In the genomic region with DNA sequence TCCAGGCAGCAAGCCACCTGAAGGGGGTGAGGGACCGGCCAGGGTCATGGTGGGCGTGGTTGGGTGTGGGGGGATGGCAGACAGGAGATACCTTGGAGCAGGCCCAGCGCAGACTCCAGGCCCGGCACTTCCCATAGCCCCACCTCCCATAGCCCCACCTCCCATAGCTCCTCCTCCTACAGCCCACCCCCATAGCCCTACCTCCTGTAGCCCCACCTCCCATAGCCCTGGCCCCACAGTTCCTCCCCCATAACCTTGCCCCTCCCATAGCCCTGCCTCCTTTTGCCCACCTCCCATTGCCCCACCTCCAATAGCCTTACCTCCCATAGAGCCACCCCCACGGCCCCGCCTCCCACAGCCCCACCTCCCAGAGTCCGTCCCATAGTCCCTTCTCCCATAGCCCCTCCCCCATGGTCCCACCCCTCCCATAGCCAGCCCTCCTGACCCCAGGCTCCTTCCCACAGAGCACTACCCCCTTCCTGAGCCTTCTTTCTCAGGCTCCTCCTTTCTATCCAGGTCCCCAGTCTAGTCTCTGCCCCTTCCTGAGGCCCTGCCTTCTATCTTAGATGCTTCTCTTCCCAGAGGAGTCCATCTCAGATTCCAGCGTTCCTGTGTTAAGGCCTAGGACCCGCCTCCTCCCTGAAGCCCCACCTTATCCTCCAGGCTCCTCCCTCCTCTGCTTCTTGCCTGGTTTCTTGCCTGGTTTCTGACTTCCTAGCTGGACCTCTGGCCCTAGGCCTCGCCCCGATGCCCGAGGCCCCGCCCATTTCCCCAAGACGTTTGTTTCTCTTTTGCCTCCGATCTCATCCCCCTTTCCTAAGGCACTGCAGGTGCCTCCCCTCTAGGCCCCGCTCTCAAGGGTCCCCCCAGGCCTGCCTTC, we compare ENCODE assay signal across 9 cellular contexts. TPM values are rescaled to one million over a fixed set of nuclear protein-coding genes. Genes with fewer than 3 reads are reported as not detected.
DNase-seq lines count a peak whose midpoint lies in the region; ATAC-seq and TF ChIP-seq lines count a peak whose summit lies in the region.
"Had no signal": no experiment of that assay in that cellular context is flagged by ENCODE, and none has a peak within 500 bp of the region (broad histone marks: within the 10 kb centered on the region; RNA-seq: fewer than 3 reads in every experiment).

No MANE protein-coding gene starts in this region.

- TF ChIP-seq CTCF in OCI-LY3 (IDR thresholded peaks at IDR 0.05; ENCODE audit: low read depth, low read length): no peak

- H3K27ac ChIP-seq in OCI-LY3 (ENCODE audit: low read length): no peak overlapping the region
- H3K27ac ChIP-seq: ascending aorta had no signal

- H3K4me3 ChIP-seq in OCI-LY3 (ENCODE audit: low read length): no peak overlapping the region
- H3K4me3 ChIP-seq: ascending aorta had no signal

- no peak overlapping the region; the same call in 1 of the 2 replicates for H3K4me2 ChIP-seq in OCI-LY3 (ENCODE audit: low read length)

- no peak for ATAC-seq in GM19351 (IDR thresholded peaks at IDR 0.05; ENCODE audit: unreplicated experiment)
- ATAC-seq in HG02623 (IDR thresholded peaks at IDR 0.05; ENCODE audit: unreplicated experiment): no peak

- H2AFZ ChIP-seq in OCI-LY3 (ENCODE audit: low read depth, low read length): 0 out of 2 replicates have a peak overlapping the region, but pooled peaks have one; percentile 30

- H3K36me3 ChIP-seq in OCI-LY3 (replicated peaks; ENCODE audit: low read depth, low read length): no peaks in the 10 kb centered on the region

- no peaks in the 10 kb centered on the region for H3K4me1 ChIP-seq in OCI-LY3 (ENCODE audit: low read length)
- H3K4me1 ChIP-seq: ascending aorta had no signal

- H3K79me2 ChIP-seq in OCI-LY3 (ENCODE audit: low read length): no peaks in the 10 kb centered on the region

- DNase-seq in stimulated activated CD4-positive, alpha-beta T cell treated with anti-CD3 and anti-CD28 coated beads, Interleukin-15, amount 100 ng/mL, for 24 hours: peak; percentile 55
- no peak for DNase-seq in stimulated activated CD4-positive, alpha-beta T cell treated with anti-CD3 and anti-CD28 coated beads, Interleukin-12 subunit alpha, Interleukin-12 subunit beta, amount 100 ng/mL, for 4 hours
- DNase-seq in ecto neural progenitor cell (ENCODE audit: low spot score) (peak; percentile 98), mucosa of gallbladder (ENCODE audit: low spot score) (peak; percentile 40), amniotic stem cell (lab: John Stamatoyannopoulos, UW) (no peak)

- no peaks in the 10 kb centered on the region for H3K9me3 ChIP-seq in OCI-LY3 (ENCODE audit: insufficient read depth, low read length)
- H3K9me3 ChIP-seq: ascending aorta had no signal

- H4K20me1 ChIP-seq in OCI-LY3 (ENCODE audit: insufficient read depth, low read length): no peaks in the 10 kb centered on the region

- H3K9ac ChIP-seq in OCI-LY3 (ENCODE audit: low read length): no peak overlapping the region

- H3K27me3 ChIP-seq in OCI-LY3 (ENCODE audit: low read depth, low read length): no peaks in the 10 kb centered on the region
- H3K27me3 ChIP-seq: ascending aorta had no signal

RNA-seq across cellular contexts. Expression of gene PTPRU, which starts 46.8 kb away (rescaled TPM):
- total RNA-seq in mucosa of gallbladder: 17.7 TPM

RNA-seq across cellular contexts. Expression of gene MECR, which starts 52.4 kb away (rescaled TPM):
- total RNA-seq in mucosa of gallbladder: 17.4 TPM

Comparison
In these comparisons a context has a peak if more than half of its experiments do, and no peak if none do; other contexts are left out.
1. DNase-seq: peak in stimulated activated CD4-positive, alpha-beta T cell treated with anti-CD3 and anti-CD28 coated beads, Interleukin-15, amount 100 ng/mL, for 24 hours (single experiment), ecto neural progenitor cell (single experiment) and mucosa of gallbladder (single experiment); none in stimulated activated CD4-positive, alpha-beta T cell treated with anti-CD3 and anti-CD28 coated beads, Interleukin-12 subunit alpha, Interleukin-12 subunit beta, amount 100 ng/mL, for 4 hours (single experiment) and amniotic stem cell (single experiment).